ENCODE assay signal across 23 cellular contexts in the genomic region with DNA sequence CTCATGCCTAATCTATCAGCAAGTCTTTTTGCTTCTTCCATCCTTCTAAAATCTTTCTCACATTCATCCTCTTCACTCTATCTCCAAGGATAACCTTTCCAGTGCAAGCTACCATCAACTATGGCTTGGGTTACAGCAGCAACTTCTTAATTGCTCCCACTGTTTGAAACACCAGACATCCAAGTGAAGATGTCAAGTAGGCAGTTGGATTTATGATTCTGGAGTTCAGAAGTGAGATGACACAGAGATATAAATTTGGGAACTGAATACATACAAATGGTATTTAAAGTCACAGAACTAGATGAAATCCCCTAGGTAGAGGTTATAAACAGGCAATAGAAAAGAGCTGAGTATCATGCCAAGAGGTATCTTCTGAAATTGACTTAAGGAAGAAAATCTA. TPM values are rescaled to one million over a fixed set of nuclear protein-coding genes. Genes with fewer than 3 reads are reported as not detected.
DNase-seq lines count a peak whose midpoint lies in the region; ATAC-seq lines count a peak whose summit lies in the region.
"Had no signal": no experiment of that assay in that cellular context is flagged by ENCODE, and none has a peak within 500 bp of the region (broad histone marks: within the 10 kb centered on the region; RNA-seq: fewer than 3 reads in every experiment).

No MANE protein-coding gene starts in this region.

- no peak for DNase-seq in activated CD4-positive, alpha-beta T cell treated with anti-CD3 and anti-CD28 coated beads, Interleukin-2, amount 10 ng/mL, durations not matched to agents 7 days and 5 days
- DNase-seq in activated CD4-positive, alpha-beta T cell treated with anti-CD3 and anti-CD28 coated beads, Interleukin-2, amount 10 ng/mL, durations not matched to agents 24 days and 14 days, result no peak
- DNase-seq in activated naive CD8-positive, alpha-beta T cell treated with anti-CD3 and anti-CD28 coated beads for 36 hours, result no peak
- DNase-seq in left kidney (ENCODE audit: low read depth, low spot score) (peak; percentile 58), AG08396 (ENCODE audit: low spot score) (no peak)
- DNase-seq in stimulated activated CD4-positive, alpha-beta T cell treated with anti-CD3 and anti-CD28 coated beads, Interleukin-1b, Interleukin-23, amount 100 ng/mL, for 48 hours, result no peak
- no peak for DNase-seq in activated naive CD4-positive, alpha-beta T cell treated with anti-CD3 and anti-CD28 coated beads, Interleukin-2, amount 50 U/mL, for 72 hours (ENCODE audit: low spot score in 2 of 2)
- DNase-seq: ACHN, C1 segment of cervical spinal cord, DMS53, EL, GOT3, NCI-H1105, NCI-H2029 treated with DMSO at 0.1 percent for 48 hours, NCI-H2171 treated with DMSO at 0.1 percent for 48 hours, NCI-H446, NCI-H526 had no signal

- CTCF ChIA-PET in activated CD4-positive, alpha-beta T cell treated with anti-CD3 and anti-CD28 coated beads, Interleukin-2, amount 10 ng/mL, durations not matched to agents 7 days and 5 days (lab: Charles Lee), result interaction anchor here (0.6 kb wide), 1 partner anchor 9 kb away, joined by 4 read pairs; no protein-coding TSS in a partner anchor

- H3K27ac ChIP-seq in skeletal muscle tissue (ENCODE audit: low read depth, low read length), result peak overlapping the region; percentile 68
- H3K27ac ChIP-seq: 22Rv1, KMS-11, SJSA1 had no signal

- H3K36me3 ChIP-seq in skeletal muscle tissue (ENCODE audit: control insufficient read depth in 3 of 3, insufficient read depth in 3 of 3, low read length in 3 of 3), result peaks cover 4 to 14% (median 5%) of the 10 kb centered on the region in 3 donors

- no peak overlapping the region for H3K4me3 ChIP-seq in skeletal muscle tissue (ENCODE audit: low read length in 3 of 3)
- H3K4me3 ChIP-seq: SJSA1 had no signal

- peaks cover 65% of the 10 kb centered on the region for H3K4me1 Mint-ChIP-seq in activated CD4-positive, alpha-beta T cell treated with anti-CD3 and anti-CD28 coated beads, Interleukin-2, amount 10 ng/mL, durations not matched to agents 7 days and 5 days
- peaks cover 59% of the 10 kb centered on the region for H3K4me1 Mint-ChIP-seq in activated CD4-positive, alpha-beta T cell treated with anti-CD3 and anti-CD28 coated beads, Interleukin-2, amount 10 ng/mL, durations not matched to agents 24 days and 14 days
- H3K4me1 Mint-ChIP-seq in activated naive CD8-positive, alpha-beta T cell treated with anti-CD3 and anti-CD28 coated beads for 36 hours, result peaks cover 52% of the 10 kb centered on the region

- peak overlapping the region; percentile 68 for H3K27ac Mint-ChIP-seq in activated CD4-positive, alpha-beta T cell treated with anti-CD3 and anti-CD28 coated beads, Interleukin-2, amount 10 ng/mL, durations not matched to agents 7 days and 5 days
- H3K27ac Mint-ChIP-seq in activated CD4-positive, alpha-beta T cell treated with anti-CD3 and anti-CD28 coated beads, Interleukin-2, amount 10 ng/mL, durations not matched to agents 24 days and 14 days, result no peak overlapping the region
- H3K27ac Mint-ChIP-seq in activated naive CD8-positive, alpha-beta T cell treated with anti-CD3 and anti-CD28 coated beads for 36 hours, result peak overlapping the region; percentile 10
- peak overlapping the region in 1 of 2 donors; percentile 42 for H3K27ac Mint-ChIP-seq in activated naive CD4-positive, alpha-beta T cell treated with anti-CD3 and anti-CD28 coated beads, Interleukin-2, amount 50 U/mL, for 72 hours

- H3K36me3 Mint-ChIP-seq in activated CD4-positive, alpha-beta T cell treated with anti-CD3 and anti-CD28 coated beads, Interleukin-2, amount 10 ng/mL, durations not matched to agents 7 days and 5 days (ENCODE audit: low read depth), result peaks cover 50% of the 10 kb centered on the region
- H3K36me3 Mint-ChIP-seq in activated CD4-positive, alpha-beta T cell treated with anti-CD3 and anti-CD28 coated beads, Interleukin-2, amount 10 ng/mL, durations not matched to agents 24 days and 14 days (ENCODE audit: low read depth), result peaks cover 45% of the 10 kb centered on the region
- peaks cover 49% of the 10 kb centered on the region for H3K36me3 Mint-ChIP-seq in activated naive CD8-positive, alpha-beta T cell treated with anti-CD3 and anti-CD28 coated beads for 36 hours
- peaks cover 41 to 47% of the 10 kb centered on the region in 2 donors for H3K36me3 Mint-ChIP-seq in activated naive CD4-positive, alpha-beta T cell treated with anti-CD3 and anti-CD28 coated beads, Interleukin-2, amount 50 U/mL, for 72 hours

- H3K4me3 Mint-ChIP-seq in activated CD4-positive, alpha-beta T cell treated with anti-CD3 and anti-CD28 coated beads, Interleukin-2, amount 10 ng/mL, durations not matched to agents 7 days and 5 days, result no peak overlapping the region
- no peak overlapping the region for H3K4me3 Mint-ChIP-seq in activated CD4-positive, alpha-beta T cell treated with anti-CD3 and anti-CD28 coated beads, Interleukin-2, amount 10 ng/mL, durations not matched to agents 24 days and 14 days
- H3K4me3 Mint-ChIP-seq in activated naive CD8-positive, alpha-beta T cell treated with anti-CD3 and anti-CD28 coated beads for 36 hours, result no peak overlapping the region

- H3K27me3 ChIP-seq in skeletal muscle tissue (ENCODE audit: control insufficient read depth in 3 of 3, insufficient read depth in 3 of 3, low read length in 3 of 3), result no peaks in the 10 kb centered on the region
- H3K27me3 ChIP-seq: SJSA1 had no signal

- no peak for ATAC-seq in activated naive CD4-positive, alpha-beta T cell treated with anti-CD3 and anti-CD28 coated beads, Interleukin-2, amount 50 U/mL, for 72 hours
- ATAC-seq: HCT116, Right ventricle myocardium inferior had no signal

- peaks cover 16 to 19% (median 18%) of the 10 kb centered on the region in 3 donors for H3K4me1 ChIP-seq in skeletal muscle tissue (ENCODE audit: control insufficient read depth in 3 of 3, insufficient read depth in 3 of 3, low read length in 3 of 3)
- H3K4me1 ChIP-seq: SJSA1 had no signal

- no peaks in the 10 kb centered on the region for H3K9me3 ChIP-seq in skeletal muscle tissue (ENCODE audit: control insufficient read depth in 3 of 3, low read length in 3 of 3)
- H3K9me3 ChIP-seq: SJSA1 had no signal

- no peak overlapping the region for H3K9ac ChIP-seq in skeletal muscle tissue (ENCODE audit: low read depth in 1 of 3, low read length in 3 of 3)
- H3K9ac ChIP-seq: KMS-11 had no signal

- no peaks in the 10 kb centered on the region for H3K27me3 Mint-ChIP-seq in activated CD4-positive, alpha-beta T cell treated with anti-CD3 and anti-CD28 coated beads, Interleukin-2, amount 10 ng/mL, durations not matched to agents 7 days and 5 days
- no peaks in the 10 kb centered on the region for H3K27me3 Mint-ChIP-seq in activated CD4-positive, alpha-beta T cell treated with anti-CD3 and anti-CD28 coated beads, Interleukin-2, amount 10 ng/mL, durations not matched to agents 24 days and 14 days
- H3K27me3 Mint-ChIP-seq in activated naive CD8-positive, alpha-beta T cell treated with anti-CD3 and anti-CD28 coated beads for 36 hours, result no peaks in the 10 kb centered on the region

- POLR2A ChIA-PET in activated CD4-positive, alpha-beta T cell treated with anti-CD3 and anti-CD28 coated beads, Interleukin-2, amount 10 ng/mL, durations not matched to agents 7 days and 5 days (lab: Charles Lee), result no interaction called here

- H3K9me3 Mint-ChIP-seq in activated CD4-positive, alpha-beta T cell treated with anti-CD3 and anti-CD28 coated beads, Interleukin-2, amount 10 ng/mL, durations not matched to agents 7 days and 5 days, result no peaks in the 10 kb centered on the region
- no peaks in the 10 kb centered on the region for H3K9me3 Mint-ChIP-seq in activated CD4-positive, alpha-beta T cell treated with anti-CD3 and anti-CD28 coated beads, Interleukin-2, amount 10 ng/mL, durations not matched to agents 24 days and 14 days
- H3K9me3 Mint-ChIP-seq in activated naive CD8-positive, alpha-beta T cell treated with anti-CD3 and anti-CD28 coated beads for 36 hours, result no peaks in the 10 kb centered on the region
- H3K9me3 Mint-ChIP-seq in activated naive CD4-positive, alpha-beta T cell treated with anti-CD3 and anti-CD28 coated beads, Interleukin-2, amount 50 U/mL, for 72 hours, result no peaks in the 10 kb centered on the region

- intact Hi-C loops in activated CD4-positive, alpha-beta T cell treated with anti-CD3 and anti-CD28 coated beads, Interleukin-2, amount 10 ng/mL, durations not matched to agents 24 days and 14 days (cut with micrococcal nuclease), result no loop called here

RNA-seq across cellular contexts. Expression of a gene that starts 3.7 kb away (rescaled TPM):
- total RNA-seq in activated CD4-positive, alpha-beta T cell treated with anti-CD3 and anti-CD28 coated beads, Interleukin-2, amount 10 ng/mL, durations not matched to agents 7 days and 5 days, result 10 to 100 TPM; 27.8 to 31.8 TPM
- total RNA-seq in activated CD4-positive, alpha-beta T cell treated with anti-CD3 and anti-CD28 coated beads, Interleukin-2, amount 10 ng/mL, durations not matched to agents 24 days and 14 days, result 31.6 and 34.3 TPM in 2 replicates
- 10 to 100 TPM; 27.5 to 31.3 TPM for total RNA-seq in activated naive CD8-positive, alpha-beta T cell treated with anti-CD3 and anti-CD28 coated beads for 36 hours
- 45.9 TPM for total RNA-seq in skeletal muscle tissue
- 10 to 100 TPM; 31.0 to 32.1 TPM for total RNA-seq in activated naive CD4-positive, alpha-beta T cell treated with anti-CD3 and anti-CD28 coated beads, Interleukin-2, amount 50 U/mL, for 72 hours

RNA-seq across cellular contexts. Expression of a gene that starts 31.2 kb away (rescaled TPM):
- total RNA-seq in activated CD4-positive, alpha-beta T cell treated with anti-CD3 and anti-CD28 coated beads, Interleukin-2, amount 10 ng/mL, durations not matched to agents 7 days and 5 days, result 10 to 100 TPM; 15.3 to 18.5 TPM
- total RNA-seq in activated CD4-positive, alpha-beta T cell treated with anti-CD3 and anti-CD28 coated beads, Interleukin-2, amount 10 ng/mL, durations not matched to agents 24 days and 14 days, result 14.7 and 18.7 TPM in 2 replicates
- 10 to 100 TPM; 13.8 to 13.9 TPM for total RNA-seq in activated naive CD8-positive, alpha-beta T cell treated with anti-CD3 and anti-CD28 coated beads for 36 hours
- 8.4 TPM for total RNA-seq in skeletal muscle tissue
- 10 to 100 TPM; 10.4 to 16.0 TPM for total RNA-seq in activated naive CD4-positive, alpha-beta T cell treated with anti-CD3 and anti-CD28 coated beads, Interleukin-2, amount 50 U/mL, for 72 hours
